29 cellular contexts compared by ENCODE assay signal in genomic region chr3:58986654-58987053, GRCh38.
"Had no signal": no experiment of that assay in that cellular context is flagged by ENCODE, and none has a peak within 500 bp of the region (broad histone marks: within the 10 kb centered on the region; RNA-seq: fewer than 3 reads in every experiment).

No MANE protein-coding gene starts in this region.

- H3K4me3 ChIP-seq: colonic mucosa, coronary artery, dorsolateral prefrontal cortex, esophagus muscularis mucosa, esophagus squamous epithelium, gastrocnemius medialis, gastroesophageal sphincter, heart left ventricle, heart right ventricle, hepatocyte had no signal

- H3K36me3 ChIP-seq: colonic mucosa, esophagus muscularis mucosa, esophagus squamous epithelium, gastrocnemius medialis, gastroesophageal sphincter, heart left ventricle, heart right ventricle had no signal

- FAIRE-seq: colon, endometrium, endothelial cell of umbilical vein, frontal cortex had no signal

- H3K27ac ChIP-seq: colonic mucosa, coronary artery, dorsolateral prefrontal cortex, epithelial cell of prostate, esophagus muscularis mucosa, esophagus squamous epithelium, gastrocnemius medialis, gastroesophageal sphincter, heart left ventricle, heart right ventricle, hepatocyte had no signal

- H3K9me3 ChIP-seq: colonic mucosa, gastrocnemius medialis had no signal

- H3K4me3 Mint-ChIP-seq: dendritic cell treated with granulocyte-macrophage colony-stimulating factor and Interleukin-4, amounts not matched to agents 40 ng/mL and 50 ng/mL, for 4 days; effector memory CD8-positive, alpha-beta T cell; endodermal cell had no signal

- H3K4me1 ChIP-seq: colonic mucosa, esophagus muscularis mucosa, esophagus squamous epithelium, gastrocnemius medialis, gastroesophageal sphincter, heart left ventricle, heart right ventricle had no signal

- H2AFZ ChIP-seq: hepatocyte had no signal

- H3K27ac Mint-ChIP-seq: dendritic cell treated with granulocyte-macrophage colony-stimulating factor and Interleukin-4, amounts not matched to agents 40 ng/mL and 50 ng/mL, for 4 days; effector memory CD8-positive, alpha-beta T cell; endodermal cell had no signal

- H3K27me3 Mint-ChIP-seq: dendritic cell treated with granulocyte-macrophage colony-stimulating factor and Interleukin-4, amounts not matched to agents 40 ng/mL and 50 ng/mL, for 4 days; effector memory CD8-positive, alpha-beta T cell had no signal

- H3K79me2 ChIP-seq: hepatocyte had no signal

- ATAC-seq: effector memory CD8-positive, alpha-beta T cell; esophagus mucosa; foreskin keratinocyte; gastrocnemius medialis; gastroesophageal sphincter; heart left ventricle; heart right ventricle had no signal

- H3K4me2 ChIP-seq: hepatocyte had no signal

- H3K27me3 ChIP-seq: colonic mucosa, esophagus muscularis mucosa, esophagus squamous epithelium, foreskin keratinocyte, gastrocnemius medialis, gastroesophageal sphincter, heart left ventricle, heart right ventricle, hepatocyte had no signal

- H3K9me3 Mint-ChIP-seq: dendritic cell treated with granulocyte-macrophage colony-stimulating factor and Interleukin-4, amounts not matched to agents 40 ng/mL and 50 ng/mL, for 4 days; effector memory CD8-positive, alpha-beta T cell had no signal

- DNase-seq: colonic mucosa; cortex of kidney; dermis blood vessel endothelial cell; dorsolateral prefrontal cortex; effector CD4-positive, alpha-beta T cell; effector CD8-positive, alpha-beta T cell; effector memory CD8-positive, alpha-beta T cell; endodermal cell; erythroblast; esophagus squamous epithelium; foreskin fibroblast; foreskin keratinocyte; foreskin melanocyte; gastrocnemius medialis; glutamatergic neuron; head of caudate nucleus; heart left ventricle; heart right ventricle had no signal

- H3K4me1 Mint-ChIP-seq: endodermal cell had no signal
